ENCODE assay signal across 8 cellular contexts in genomic region chr5:170273968-170274710, GRCh38.
A peak's percentile ranks its signal among the peaks of the same experiment; 100 is the strongest.
DNase-seq lines count a peak whose midpoint lies in the region; ATAC-seq and TF ChIP-seq lines count a peak whose summit lies in the region.

No MANE protein-coding gene starts in this region.

- no peaks in the 10 kb centered on the region for H3K36me3 ChIP-seq in NT2/D1 (ENCODE audit: insufficient read depth, insufficient read length, low read length)

- H3K4me1 ChIP-seq in NT2/D1 (ENCODE audit: insufficient read depth, insufficient read length), result peaks cover 12% of the 10 kb centered on the region

- H3K4me3 ChIP-seq in NT2/D1 (ENCODE audit: insufficient read length, low read depth), result no peak overlapping the region

- peak overlapping the region; percentile 84 for H3K4me3 Mint-ChIP-seq in activated naive CD4-positive, alpha-beta T cell treated with anti-CD3 and anti-CD28 coated beads, Interleukin-2, amount 50 U/mL, for 24 hours
- no peak overlapping the region for H3K4me3 Mint-ChIP-seq in nephron progenitor cell

- ATAC-seq in HG03442 (IDR thresholded peaks at IDR 0.05; ENCODE audit: unreplicated experiment) (no peak), HG03139 (IDR thresholded peaks at IDR 0.05; ENCODE audit: unreplicated experiment) (no peak)

- no peaks in the 10 kb centered on the region for H3K9me3 ChIP-seq in NT2/D1 (ENCODE audit: insufficient read depth, low read length)

- H3K36me3 Mint-ChIP-seq in activated naive CD4-positive, alpha-beta T cell treated with anti-CD3 and anti-CD28 coated beads, Interleukin-2, amount 50 U/mL, for 24 hours, result peaks cover 28% of the 10 kb centered on the region
- no peaks in the 10 kb centered on the region for H3K36me3 Mint-ChIP-seq in nephron progenitor cell (ENCODE audit: low read depth)

- H3K4me1 Mint-ChIP-seq in activated naive CD4-positive, alpha-beta T cell treated with anti-CD3 and anti-CD28 coated beads, Interleukin-2, amount 50 U/mL, for 24 hours, result peaks cover 90% of the 10 kb centered on the region
- H3K4me1 Mint-ChIP-seq in nephron progenitor cell, result peaks cover 30% of the 10 kb centered on the region

- no peaks in the 10 kb centered on the region for H3K9me3 Mint-ChIP-seq in activated naive CD4-positive, alpha-beta T cell treated with anti-CD3 and anti-CD28 coated beads, Interleukin-2, amount 50 U/mL, for 24 hours
- no peaks in the 10 kb centered on the region for H3K9me3 Mint-ChIP-seq in nephron progenitor cell

- DNase-seq in activated T-cell treated with anti-CD3 and anti-CD28 coated beads for 1 hour (ENCODE audit: low read depth), result peak; percentile 50
- DNase-seq in activated T-cell treated with anti-CD3 and anti-CD28 coated beads for 4 hours, result no peak
- peak; percentile 55 for DNase-seq in NT2/D1 (ENCODE audit: low read depth, low spot score)
- peak; percentile 31 for DNase-seq in nephron progenitor cell
- no peak for DNase-seq in NCI-H1436 treated with DMSO at 0.1 percent for 48 hours (lab: John Stamatoyannopoulos, UW)

- no peak overlapping the region for H3K9ac ChIP-seq in NT2/D1 (ENCODE audit: insufficient read length, low read depth)

- H3K27ac Mint-ChIP-seq in activated naive CD4-positive, alpha-beta T cell treated with anti-CD3 and anti-CD28 coated beads, Interleukin-2, amount 50 U/mL, for 24 hours, result peak overlapping the region; percentile 98
- peak overlapping the region; percentile 25 for H3K27ac Mint-ChIP-seq in nephron progenitor cell

- no peaks in the 10 kb centered on the region for H3K27me3 ChIP-seq in NT2/D1 (ENCODE audit: insufficient read depth, insufficient read length)

- no peaks in the 10 kb centered on the region for H3K27me3 Mint-ChIP-seq in activated naive CD4-positive, alpha-beta T cell treated with anti-CD3 and anti-CD28 coated beads, Interleukin-2, amount 50 U/mL, for 24 hours
- H3K27me3 Mint-ChIP-seq in nephron progenitor cell (ENCODE audit: low read depth, poor library complexity), result peaks cover 31% of the 10 kb centered on the region

- TF ChIP-seq CTCF in nephron progenitor cell (IDR thresholded peaks at IDR 0.05), result no peak

Comparison
In these comparisons a context has a peak if more than half of its experiments do, and no peak if none do; other contexts are left out.
1. DNase-seq: peak in activated T-cell treated with anti-CD3 and anti-CD28 coated beads for 1 hour (single experiment), NT2/D1 (single experiment) and nephron progenitor cell (single experiment); none in activated T-cell treated with anti-CD3 and anti-CD28 coated beads for 4 hours (single experiment) and NCI-H1436 treated with DMSO at 0.1 percent for 48 hours (single experiment).